34 cellular contexts compared by ENCODE assay signal in genomic region chr6:25916330-25916729, GRCh38. TPM values are rescaled to one million over a fixed set of nuclear protein-coding genes. Genes with fewer than 3 reads are reported as not detected.
"Had no signal": no experiment of that assay in that cellular context is flagged by ENCODE, and none has a peak within 500 bp of the region (broad histone marks: within the 10 kb centered on the region; RNA-seq: fewer than 3 reads in every experiment).

No MANE protein-coding gene starts in this region.

- H3K9me3 ChIP-seq: neutrophil, pancreas, psoas muscle, spleen, suprapubic skin, testis, tibial artery, transverse colon, upper lobe of right lung, uterus had no signal

- H3K4me3 ChIP-seq: pancreas, psoas muscle, skin epidermis, smooth muscle cell, spleen, suprapubic skin, testis, tibial artery, transverse colon, upper lobe of right lung, uterus had no signal

- H3K27me3 ChIP-seq: neutrophil, pancreas, spleen, suprapubic skin, testis, tibial artery, transverse colon, upper lobe of right lung, uterus had no signal

- DNase-seq: naive B cell; naive thymus-derived CD8-positive, alpha-beta T cell; nephron progenitor cell; nucleus accumbens; pancreas; psoas muscle; right cardiac atrium; spleen; stimulated activated CD4-positive, alpha-beta T cell treated with anti-CD3 and anti-CD28 coated beads, Interleukin-12 subunit alpha, Interleukin-12 subunit beta, amount 100 ng/mL, for 4 hours; stimulated activated CD4-positive, alpha-beta T cell treated with anti-CD3 and anti-CD28 coated beads, Interleukin-1b, Interleukin-23, amount 100 ng/mL, for 48 hours; stimulated activated CD4-positive, alpha-beta T cell treated with anti-CD3 and anti-CD28 coated beads, Interleukin-4, amount 100 ng/mL, for 1 hour; stimulated activated CD4-positive, alpha-beta T cell treated with anti-CD3 and anti-CD28 coated beads, Interleukin-4, amount 100 ng/mL, for 4 hours; stimulated activated CD8-positive, alpha-beta memory T cell treated with anti-CD3 and anti-CD28 coated beads, Interleukin-4, amount 100 ng/mL, for 48 hours; stimulated activated naive CD4-positive, alpha-beta T cell; stimulated activated naive CD8-positive, alpha-beta T cell treated with anti-CD3 and anti-CD28 coated beads, Interleukin-15, amount 100 ng/mL, for 72 hours; stimulated activated naive CD8-positive, alpha-beta T cell treated with anti-CD3 and anti-CD28 coated beads, Interleukin-15, Interleukin-2, amounts not matched to agents 100 U/mL and 50 U/mL, for 24 hours; substantia nigra; testis; tibial artery; transverse colon; upper lobe of right lung; uterus had no signal

- ATAC-seq: naive thymus-derived CD8-positive, alpha-beta T cell; natural killer cell treated with Interleukin-12 subunit alpha and Interleukin-12 subunit beta and Interleukin-15 and Interleukin-18, amount 100 ng/mL, for 72 hours; pancreas; psoas muscle; right cardiac atrium; sciatic nerve; stimulated activated memory B cell treated with anti-CD40 and anti-IgM and Interleukin-4, amounts not matched to agents 10 μg/mL and 1 μg/mL and 100 μg/mL, for 72 hours; stimulated activated naive CD8-positive, alpha-beta T cell treated with anti-CD3 and anti-CD28 coated beads, Interleukin-15, amount 100 ng/mL, for 72 hours; stimulated activated naive CD8-positive, alpha-beta T cell treated with anti-CD3 and anti-CD28 coated beads, Interleukin-15, Interleukin-2, amounts not matched to agents 100 U/mL and 50 U/mL, for 24 hours; upper lobe of right lung had no signal

- H3K4me2 ChIP-seq: smooth muscle cell had no signal

- H3K4me1 ChIP-seq: pancreas, psoas muscle, spleen, suprapubic skin, testis, tibial artery, upper lobe of right lung, uterus had no signal

- H3K27ac ChIP-seq: neutrophil, pancreas, psoas muscle, skin epidermis, spleen, suprapubic skin, testis, tibial artery, transverse colon, upper lobe of right lung, uterus had no signal

- FAIRE-seq: pancreas had no signal

- H3K36me3 ChIP-seq: neutrophil, pancreas, spleen, suprapubic skin, tibial artery, transverse colon, upper lobe of right lung, uterus had no signal

RNA-seq across cellular contexts. Expression of gene SLC17A2, which starts 14.2 kb away (rescaled TPM):
- total RNA-seq: naive thymus-derived CD8-positive, alpha-beta T cell; natural killer cell treated with Interleukin-12 subunit alpha and Interleukin-12 subunit beta and Interleukin-15 and Interleukin-18, amount 100 ng/mL, for 72 hours; neural crest cell; omental fat pad; osteocyte; progenitor cell of endocrine pancreas; psoas muscle; right cardiac atrium; sciatic nerve; smooth muscle cell; spleen; suprapubic skin; transverse colon; upper lobe of right lung; uterus had no signal
- polyA plus RNA-seq: naive thymus-derived CD8-positive, alpha-beta T cell; psoas muscle; right cardiac atrium; smooth muscle cell; spleen had no signal

RNA-seq across cellular contexts. Expression of gene SLC17A3, which starts 42.3 kb away (rescaled TPM):
- total RNA-seq: naive thymus-derived CD8-positive, alpha-beta T cell; natural killer cell treated with Interleukin-12 subunit alpha and Interleukin-12 subunit beta and Interleukin-15 and Interleukin-18, amount 100 ng/mL, for 72 hours; neural crest cell; omental fat pad; osteocyte; pancreas; psoas muscle; sciatic nerve; smooth muscle cell; spleen; suprapubic skin; transverse colon; upper lobe of right lung; urinary bladder; uterus had no signal
- polyA plus RNA-seq: psoas muscle, right cardiac atrium, smooth muscle cell, urinary bladder had no signal
